1 cellular context compared by ENCODE assay signal in the genomic region with DNA sequence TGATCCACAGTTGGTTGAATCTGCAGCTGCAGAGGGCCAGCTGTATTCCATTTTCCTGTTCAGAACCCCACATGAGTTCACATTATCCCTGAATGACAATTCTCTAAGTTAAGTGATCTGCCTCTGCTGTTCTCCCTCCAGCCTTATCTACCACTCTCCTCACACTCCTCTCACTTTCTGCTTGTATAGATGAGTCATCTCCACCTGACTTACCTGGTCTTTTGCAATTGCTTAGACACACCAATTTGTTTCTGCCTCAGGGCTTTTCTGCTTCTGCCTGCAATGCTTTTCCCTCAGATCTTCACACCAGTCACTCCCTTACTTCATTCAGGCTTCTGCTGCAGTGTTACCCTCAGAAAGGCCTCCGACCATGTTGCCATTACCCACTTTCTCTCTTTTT.
A peak's percentile ranks its signal among the peaks of the same experiment; 100 is the strongest.
TF ChIP-seq lines count a peak whose summit lies in the region.

No MANE protein-coding gene starts in this region.

TF ChIP-seq in K562, 482 proteins besides CTCF, POLR2A, EP300 and RAD21 (continued from another document and continues in another):
- peak in 1 of 2 experiments; percentile 37; a peak in 1 of 4 replicates for TF ChIP-seq FOXK2 (conservative IDR thresholded peaks at IDR 0.05 in 1 of 2, IDR thresholded peaks at IDR 0.05 in 1 of 2; ENCODE audit: low read depth in 2 of 2)
- peak in 1 of 2 experiments; percentile 70; a peak in 2 of 4 replicates for TF ChIP-seq HDAC1 (IDR thresholded peaks at IDR 0.05)
- peak; percentile 98 for TF ChIP-seq ZEB2 (IDR thresholded peaks at IDR 0.05)
- no peak for TF ChIP-seq ZNF75A (CRISPR knock-in tag; IDR thresholded peaks at IDR 0.05)
- no peak for TF ChIP-seq ARID2 (IDR thresholded peaks at IDR 0.05)
- TF ChIP-seq SMAD4 (CRISPR knock-in tag; conservative IDR thresholded peaks at IDR 0.05): no peak
- TF ChIP-seq SMARCA4 (IDR thresholded peaks at IDR 0.05): peak; percentile 88
- peak; percentile 59 for TF ChIP-seq CBFA2T3 (IDR thresholded peaks at IDR 0.05)
- no peak for TF ChIP-seq KLF10 (CRISPR knock-in tag; IDR thresholded peaks at IDR 0.05)
- TF ChIP-seq HMG20A (CRISPR knock-in tag; conservative IDR thresholded peaks at IDR 0.05): no peak
- no peak for TF ChIP-seq MAFF (IDR thresholded peaks at IDR 0.05; ENCODE audit: low read length)
- TF ChIP-seq GATAD2A (IDR thresholded peaks at IDR 0.05): peak; percentile 57; the same call in 1 of the 2 replicates
- no peak for TF ChIP-seq ZBTB7A (IDR thresholded peaks at IDR 0.05; ENCODE audit: borderline replicate concordance, control insufficient read depth, low read depth, low read length)
- no peak for TF ChIP-seq ZNF707 (CRISPR knock-in tag; conservative IDR thresholded peaks at IDR 0.05)
- no peak for TF ChIP-seq PRPF4 (IDR thresholded peaks at IDR 0.05; ENCODE audit: insufficient read depth, low read depth, low read length, poor library complexity, severe bottlenecking)
- TF ChIP-seq, protein P1, sequence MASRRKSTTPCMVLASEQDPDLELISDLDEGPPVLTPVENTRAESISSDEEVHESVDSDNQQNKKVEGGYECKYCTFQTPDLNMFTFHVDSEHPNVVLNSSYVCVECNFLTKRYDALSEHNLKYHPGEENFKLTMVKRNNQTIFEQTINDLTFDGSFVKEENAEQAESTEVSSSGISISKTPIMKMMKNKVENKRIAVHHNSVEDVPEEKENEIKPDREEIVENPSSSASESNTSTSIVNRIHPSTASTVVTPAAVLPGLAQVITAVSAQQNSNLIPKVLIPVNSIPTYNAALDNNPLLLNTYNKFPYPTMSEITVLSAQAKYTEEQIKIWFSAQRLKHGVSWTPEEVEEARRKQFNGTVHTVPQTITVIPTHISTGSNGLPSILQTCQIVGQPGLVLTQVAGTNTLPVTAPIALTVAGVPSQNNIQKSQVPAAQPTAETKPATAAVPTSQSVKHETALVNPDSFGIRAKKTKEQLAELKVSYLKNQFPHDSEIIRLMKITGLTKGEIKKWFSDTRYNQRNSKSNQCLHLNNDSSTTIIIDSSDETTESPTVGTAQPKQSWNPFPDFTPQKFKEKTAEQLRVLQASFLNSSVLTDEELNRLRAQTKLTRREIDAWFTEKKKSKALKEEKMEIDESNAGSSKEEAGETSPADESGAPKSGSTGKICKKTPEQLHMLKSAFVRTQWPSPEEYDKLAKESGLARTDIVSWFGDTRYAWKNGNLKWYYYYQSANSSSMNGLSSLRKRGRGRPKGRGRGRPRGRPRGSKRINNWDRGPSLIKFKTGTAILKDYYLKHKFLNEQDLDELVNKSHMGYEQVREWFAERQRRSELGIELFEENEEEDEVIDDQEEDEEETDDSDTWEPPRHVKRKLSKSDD (conservative IDR thresholded peaks at IDR 0.05; ENCODE audit: low read length): no peak
- TF ChIP-seq, protein P2, sequence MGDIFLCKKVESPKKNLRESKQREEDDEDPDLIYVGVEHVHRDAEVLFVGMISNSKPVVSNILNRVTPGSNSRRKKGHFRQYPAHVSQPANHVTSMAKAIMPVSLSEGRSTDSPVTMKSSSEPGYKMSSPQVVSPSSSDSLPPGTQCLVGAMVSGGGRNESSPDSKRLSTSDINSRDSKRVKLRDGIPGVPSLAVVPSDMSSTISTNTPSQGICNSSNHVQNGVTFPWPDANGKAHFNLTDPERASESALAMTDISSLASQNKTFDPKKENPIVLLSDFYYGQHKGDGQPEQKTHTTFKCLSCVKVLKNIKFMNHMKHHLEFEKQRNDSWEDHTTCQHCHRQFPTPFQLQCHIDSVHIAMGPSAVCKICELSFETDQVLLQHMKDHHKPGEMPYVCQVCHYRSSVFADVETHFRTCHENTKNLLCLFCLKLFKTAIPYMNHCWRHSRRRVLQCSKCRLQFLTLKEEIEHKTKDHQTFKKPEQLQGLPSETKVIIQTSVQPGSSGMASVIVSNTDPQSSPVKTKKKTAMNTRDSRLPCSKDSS (IDR thresholded peaks at IDR 0.05; ENCODE audit: low read depth, partially characterized antibody): no peak
- no peak for TF ChIP-seq HMGN3 (IDR thresholded peaks at IDR 0.05; ENCODE audit: borderline replicate concordance, extremely low read depth, insufficient read length, low read depth, low read length)
- no peak for TF ChIP-seq MAZ (CRISPR knock-in tag; conservative IDR thresholded peaks at IDR 0.05 in 1 of 2, IDR thresholded peaks at IDR 0.05 in 1 of 2)
- TF ChIP-seq, protein P3, sequence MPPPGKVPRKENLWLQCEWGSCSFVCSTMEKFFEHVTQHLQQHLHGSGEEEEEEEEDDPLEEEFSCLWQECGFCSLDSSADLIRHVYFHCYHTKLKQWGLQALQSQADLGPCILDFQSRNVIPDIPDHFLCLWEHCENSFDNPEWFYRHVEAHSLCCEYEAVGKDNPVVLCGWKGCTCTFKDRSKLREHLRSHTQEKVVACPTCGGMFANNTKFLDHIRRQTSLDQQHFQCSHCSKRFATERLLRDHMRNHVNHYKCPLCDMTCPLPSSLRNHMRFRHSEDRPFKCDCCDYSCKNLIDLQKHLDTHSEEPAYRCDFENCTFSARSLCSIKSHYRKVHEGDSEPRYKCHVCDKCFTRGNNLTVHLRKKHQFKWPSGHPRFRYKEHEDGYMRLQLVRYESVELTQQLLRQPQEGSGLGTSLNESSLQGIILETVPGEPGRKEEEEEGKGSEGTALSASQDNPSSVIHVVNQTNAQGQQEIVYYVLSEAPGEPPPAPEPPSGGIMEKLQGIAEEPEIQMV (tag; conservative IDR thresholded peaks at IDR 0.05; ENCODE audit: low read depth): no peak
- no peak for TF ChIP-seq TOE1 (IDR thresholded peaks at IDR 0.05; ENCODE audit: borderline replicate concordance)
- no peak for TF ChIP-seq TOE1 (CRISPR knock-in tag; IDR thresholded peaks at IDR 0.05; ENCODE audit: borderline replicate concordance, low read depth)
- TF ChIP-seq LARP7 (IDR thresholded peaks at IDR 0.05): no peak
- TF ChIP-seq ZNF140 (CRISPR knock-in tag; IDR thresholded peaks at IDR 0.05): no peak
- TF ChIP-seq, protein P4, sequence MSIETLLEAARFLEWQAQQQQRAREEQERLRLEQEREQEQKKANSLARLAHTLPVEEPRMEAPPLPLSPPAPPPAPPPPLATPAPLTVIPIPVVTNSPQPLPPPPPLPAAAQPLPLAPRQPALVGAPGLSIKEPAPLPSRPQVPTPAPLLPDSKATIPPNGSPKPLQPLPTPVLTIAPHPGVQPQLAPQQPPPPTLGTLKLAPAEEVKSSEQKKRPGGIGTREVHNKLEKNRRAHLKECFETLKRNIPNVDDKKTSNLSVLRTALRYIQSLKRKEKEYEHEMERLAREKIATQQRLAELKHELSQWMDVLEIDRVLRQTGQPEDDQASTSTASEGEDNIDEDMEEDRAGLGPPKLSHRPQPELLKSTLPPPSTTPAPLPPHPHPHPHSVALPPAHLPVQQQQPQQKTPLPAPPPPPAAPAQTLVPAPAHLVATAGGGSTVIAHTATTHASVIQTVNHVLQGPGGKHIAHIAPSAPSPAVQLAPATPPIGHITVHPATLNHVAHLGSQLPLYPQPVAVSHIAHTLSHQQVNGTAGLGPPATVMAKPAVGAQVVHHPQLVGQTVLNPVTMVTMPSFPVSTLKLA (conservative IDR thresholded peaks at IDR 0.05): no peak
- no peak for TF ChIP-seq SMC3 (conservative IDR thresholded peaks at IDR 0.05; ENCODE audit: insufficient read depth, low read depth, low read length)
- TF ChIP-seq KDM2B (CRISPR knock-in tag; IDR thresholded peaks at IDR 0.05): no peak
- TF ChIP-seq, protein P5, sequence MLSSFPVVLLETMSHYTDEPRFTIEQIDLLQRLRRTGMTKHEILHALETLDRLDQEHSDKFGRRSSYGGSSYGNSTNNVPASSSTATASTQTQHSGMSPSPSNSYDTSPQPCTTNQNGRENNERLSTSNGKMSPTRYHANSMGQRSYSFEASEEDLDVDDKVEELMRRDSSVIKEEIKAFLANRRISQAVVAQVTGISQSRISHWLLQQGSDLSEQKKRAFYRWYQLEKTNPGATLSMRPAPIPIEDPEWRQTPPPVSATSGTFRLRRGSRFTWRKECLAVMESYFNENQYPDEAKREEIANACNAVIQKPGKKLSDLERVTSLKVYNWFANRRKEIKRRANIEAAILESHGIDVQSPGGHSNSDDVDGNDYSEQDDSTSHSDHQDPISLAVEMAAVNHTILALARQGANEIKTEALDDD (IDR thresholded peaks at IDR 0.05): no peak
- no peak for TF ChIP-seq XRCC3 (IDR thresholded peaks at IDR 0.05)
- TF ChIP-seq TAF1 (IDR thresholded peaks at IDR 0.05; ENCODE audit: control insufficient read depth, extremely low read depth, insufficient read depth, low read length, severe bottlenecking): no peak
- TF ChIP-seq SETDB1 (IDR thresholded peaks at IDR 0.05; ENCODE audit: low read length): no peak
- no peak for TF ChIP-seq ZNF79 (CRISPR knock-in tag; IDR thresholded peaks at IDR 0.05; ENCODE audit: low read depth)
- no peak for TF ChIP-seq IRF2 (CRISPR knock-in tag; IDR thresholded peaks at IDR 0.05)
- TF ChIP-seq, protein P6, sequence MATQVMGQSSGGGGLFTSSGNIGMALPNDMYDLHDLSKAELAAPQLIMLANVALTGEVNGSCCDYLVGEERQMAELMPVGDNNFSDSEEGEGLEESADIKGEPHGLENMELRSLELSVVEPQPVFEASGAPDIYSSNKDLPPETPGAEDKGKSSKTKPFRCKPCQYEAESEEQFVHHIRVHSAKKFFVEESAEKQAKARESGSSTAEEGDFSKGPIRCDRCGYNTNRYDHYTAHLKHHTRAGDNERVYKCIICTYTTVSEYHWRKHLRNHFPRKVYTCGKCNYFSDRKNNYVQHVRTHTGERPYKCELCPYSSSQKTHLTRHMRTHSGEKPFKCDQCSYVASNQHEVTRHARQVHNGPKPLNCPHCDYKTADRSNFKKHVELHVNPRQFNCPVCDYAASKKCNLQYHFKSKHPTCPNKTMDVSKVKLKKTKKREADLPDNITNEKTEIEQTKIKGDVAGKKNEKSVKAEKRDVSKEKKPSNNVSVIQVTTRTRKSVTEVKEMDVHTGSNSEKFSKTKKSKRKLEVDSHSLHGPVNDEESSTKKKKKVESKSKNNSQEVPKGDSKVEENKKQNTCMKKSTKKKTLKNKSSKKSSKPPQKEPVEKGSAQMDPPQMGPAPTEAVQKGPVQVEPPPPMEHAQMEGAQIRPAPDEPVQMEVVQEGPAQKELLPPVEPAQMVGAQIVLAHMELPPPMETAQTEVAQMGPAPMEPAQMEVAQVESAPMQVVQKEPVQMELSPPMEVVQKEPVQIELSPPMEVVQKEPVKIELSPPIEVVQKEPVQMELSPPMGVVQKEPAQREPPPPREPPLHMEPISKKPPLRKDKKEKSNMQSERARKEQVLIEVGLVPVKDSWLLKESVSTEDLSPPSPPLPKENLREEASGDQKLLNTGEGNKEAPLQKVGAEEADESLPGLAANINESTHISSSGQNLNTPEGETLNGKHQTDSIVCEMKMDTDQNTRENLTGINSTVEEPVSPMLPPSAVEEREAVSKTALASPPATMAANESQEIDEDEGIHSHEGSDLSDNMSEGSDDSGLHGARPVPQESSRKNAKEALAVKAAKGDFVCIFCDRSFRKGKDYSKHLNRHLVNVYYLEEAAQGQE (CRISPR knock-in tag; IDR thresholded peaks at IDR 0.05; ENCODE audit: low read depth): no peak
- TF ChIP-seq ZNF121 (CRISPR knock-in tag; conservative IDR thresholded peaks at IDR 0.05): no peak
- TF ChIP-seq ZNF232 (CRISPR knock-in tag; IDR thresholded peaks at IDR 0.05): no peak
- TF ChIP-seq TGIF2 (CRISPR knock-in tag; IDR thresholded peaks at IDR 0.05): no peak
- no peak for TF ChIP-seq RNF2 (IDR thresholded peaks at IDR 0.05)
- TF ChIP-seq ESRRB (CRISPR knock-in tag; IDR thresholded peaks at IDR 0.05; ENCODE audit: borderline replicate concordance): no peak
- TF ChIP-seq, protein P7, sequence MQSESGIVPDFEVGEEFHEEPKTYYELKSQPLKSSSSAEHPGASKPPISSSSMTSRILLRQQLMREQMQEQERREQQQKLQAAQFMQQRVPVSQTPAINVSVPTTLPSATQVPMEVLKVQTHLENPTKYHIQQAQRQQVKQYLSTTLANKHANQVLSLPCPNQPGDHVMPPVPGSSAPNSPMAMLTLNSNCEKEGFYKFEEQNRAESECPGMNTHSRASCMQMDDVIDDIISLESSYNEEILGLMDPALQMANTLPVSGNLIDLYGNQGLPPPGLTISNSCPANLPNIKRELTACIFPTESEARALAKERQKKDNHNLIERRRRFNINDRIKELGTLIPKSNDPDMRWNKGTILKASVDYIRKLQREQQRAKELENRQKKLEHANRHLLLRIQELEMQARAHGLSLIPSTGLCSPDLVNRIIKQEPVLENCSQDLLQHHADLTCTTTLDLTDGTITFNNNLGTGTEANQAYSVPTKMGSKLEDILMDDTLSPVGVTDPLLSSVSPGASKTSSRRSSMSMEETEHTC (IDR thresholded peaks at IDR 0.05): 0 out of 2 replicates have a peak, but pooled peaks have one; percentile 38
- TF ChIP-seq, protein P8, sequence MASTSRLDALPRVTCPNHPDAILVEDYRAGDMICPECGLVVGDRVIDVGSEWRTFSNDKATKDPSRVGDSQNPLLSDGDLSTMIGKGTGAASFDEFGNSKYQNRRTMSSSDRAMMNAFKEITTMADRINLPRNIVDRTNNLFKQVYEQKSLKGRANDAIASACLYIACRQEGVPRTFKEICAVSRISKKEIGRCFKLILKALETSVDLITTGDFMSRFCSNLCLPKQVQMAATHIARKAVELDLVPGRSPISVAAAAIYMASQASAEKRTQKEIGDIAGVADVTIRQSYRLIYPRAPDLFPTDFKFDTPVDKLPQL (IDR thresholded peaks at IDR 0.05; ENCODE audit: extremely low read depth, insufficient read length): no peak
- no peak for TF ChIP-seq ZKSCAN3 (CRISPR knock-in tag; IDR thresholded peaks at IDR 0.05)
- peak; percentile 69; the same call in 1 of the 2 replicates for TF ChIP-seq CTBP1 (IDR thresholded peaks at IDR 0.05; ENCODE audit: borderline replicate concordance)
- TF ChIP-seq SP1 (CRISPR knock-in tag; IDR thresholded peaks at IDR 0.05): no peak
- 0 out of 2 replicates have a peak, but pooled peaks have one; percentile 28 for TF ChIP-seq ELF4 (CRISPR knock-in tag; IDR thresholded peaks at IDR 0.05)
- no peak for TF ChIP-seq ARHGAP35 (IDR thresholded peaks at IDR 0.05; ENCODE audit: partially characterized antibody)
- TF ChIP-seq CCAR2 (IDR thresholded peaks at IDR 0.05; ENCODE audit: low read depth, low read length): no peak
- no peak for TF ChIP-seq POLR2AphosphoS2 (IDR thresholded peaks at IDR 0.05; ENCODE audit: low read length)
- no peak for TF ChIP-seq ZZZ3 (IDR thresholded peaks at IDR 0.05)
- TF ChIP-seq ADNP (tag; IDR thresholded peaks at IDR 0.05): 0 out of 2 replicates have a peak, but pooled peaks have one; percentile 10
